9 cellular contexts compared by ENCODE assay signal in the genomic region with DNA sequence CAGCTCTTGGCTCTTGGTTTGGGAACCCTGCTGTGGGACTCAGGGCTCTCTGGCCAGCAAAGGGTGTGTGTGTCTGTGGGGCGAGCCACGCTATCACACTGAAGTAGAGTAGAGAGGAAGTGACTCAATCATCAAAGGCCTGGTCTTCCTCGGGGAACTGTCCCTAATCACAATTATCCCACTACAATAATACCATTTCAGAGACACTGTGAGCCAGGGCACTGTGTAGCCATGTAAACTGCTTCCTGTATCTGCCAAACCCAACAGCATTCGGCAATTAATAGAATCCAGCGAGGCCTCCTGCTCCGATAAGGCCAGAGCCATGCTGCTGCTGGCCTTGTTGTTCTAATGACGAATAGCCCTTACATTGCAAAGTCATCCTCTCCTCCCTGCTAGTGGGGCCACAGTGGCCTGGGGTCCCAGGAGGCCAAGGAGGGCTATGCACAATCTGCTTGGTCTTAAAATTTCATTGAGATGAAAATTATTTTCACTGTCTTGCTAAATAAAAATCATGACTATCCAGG. TPM values are rescaled to one million over a fixed set of nuclear protein-coding genes. Genes with fewer than 3 reads are reported as not detected.
DNase-seq lines count a peak whose midpoint lies in the region; ATAC-seq, FAIRE-seq and TF ChIP-seq lines count a peak whose summit lies in the region.
"Had no signal": no experiment of that assay in that cellular context is flagged by ENCODE, and none has a peak within 500 bp of the region (broad histone marks: within the 10 kb centered on the region; RNA-seq: fewer than 3 reads in every experiment).

No MANE protein-coding gene starts in this region.

- TF ChIP-seq POLR2A in GM12892 (IDR thresholded peaks at IDR 0.05; ENCODE audit: low read depth, low read length) = peak; percentile 53; the same call in 1 of the 2 replicates
- TF ChIP-seq POLR2A in erythroblast (IDR thresholded peaks at IDR 0.05; ENCODE audit: low read length) = peak; percentile 46

- H3K36me3 ChIP-seq in osteoblast (ENCODE audit: insufficient read depth, low read length) = no peaks in the 10 kb centered on the region

- no peak for TF ChIP-seq CTCF in osteoblast (IDR thresholded peaks at IDR 0.05; ENCODE audit: extremely low read depth, low read depth, low read length)

- no peak for ATAC-seq in HG03565 (IDR thresholded peaks at IDR 0.05; ENCODE audit: unreplicated experiment)

- peaks cover 32% of the 10 kb centered on the region for H3K4me1 ChIP-seq in osteoblast (ENCODE audit: insufficient read depth, low read length)

- H3K27me3 ChIP-seq in osteoblast (ENCODE audit: insufficient read depth, low read length) = no peaks in the 10 kb centered on the region

- FAIRE-seq in GM12892 (lab: Jason Lieb, UNC) = peak; percentile 91

- no peaks in the 10 kb centered on the region for H3K9me3 ChIP-seq in osteoblast (ENCODE audit: low read depth, low read length)

- peak; percentile 28 for DNase-seq in GM12892 (ENCODE audit: insufficient read length)
- peak; percentile 46 for DNase-seq in NOMO-1 treated with DMSO at 0.1 percent for 48 hours (lab: John Stamatoyannopoulos, UW; ENCODE audit: unreplicated experiment)
- DNase-seq in erythroblast (lab: John Stamatoyannopoulos, UW) = peak; percentile 83 to 87
- DNase-seq in osteoblast (ENCODE audit: insufficient read length, low spot score, missing footprints) = peak; percentile 85
- DNase-seq in stimulated activated CD4-positive, alpha-beta T cell treated with anti-CD3 and anti-CD28 coated beads, Interleukin-15, amount 100 ng/mL, for 24 hours = no peak
- no peak for DNase-seq in KG1 (lab: John Stamatoyannopoulos, UW)
- no peak for DNase-seq in NCI-H748 (lab: John Stamatoyannopoulos, UW; ENCODE audit: unreplicated experiment)
- DNase-seq: activated CD4-positive, alpha-beta T cell treated with anti-CD3 and anti-CD28 coated beads, Interleukin-2, amount 50 U/mL, for 48 hours had no signal

- peak overlapping the region; percentile 81 for H3K27ac ChIP-seq in osteoblast (ENCODE audit: low read depth, low read length)

- H2AFZ ChIP-seq in osteoblast (ENCODE audit: low read length) = peak overlapping the region; percentile 3

- H3K79me2 ChIP-seq in osteoblast (ENCODE audit: insufficient read depth, low read length) = no peaks in the 10 kb centered on the region

- H4K20me1 ChIP-seq in osteoblast (ENCODE audit: insufficient read depth, low read length) = no peaks in the 10 kb centered on the region

- no peak overlapping the region for H3K4me3 ChIP-seq in osteoblast (ENCODE audit: insufficient read depth, low read length)

- H3K4me2 ChIP-seq in osteoblast (ENCODE audit: insufficient read depth, low read length) = peak overlapping the region; percentile 6

RNA-seq across cellular contexts. Expression of gene LMO2, which starts 49.8 kb away (rescaled TPM):
- polyA plus RNA-seq in GM12892 (2012; ENCODE audit: missing spikeins) = 21.5 TPM
- 1.4 and 2.1 TPM in 2 replicates for total RNA-seq in osteoblast

Comparison
In these comparisons a context has a peak if more than half of its experiments do, and no peak if none do; other contexts are left out.
1. DNase-seq: peak in GM12892 (single experiment), NOMO-1 treated with DMSO at 0.1 percent for 48 hours (single experiment), erythroblast (2 of 2) and osteoblast (single experiment); none in stimulated activated CD4-positive, alpha-beta T cell treated with anti-CD3 and anti-CD28 coated beads, Interleukin-15, amount 100 ng/mL, for 24 hours (single experiment), KG1 (single experiment) and NCI-H748 (single experiment).